ENCODE assay signal across 17 cellular contexts in genomic region chr19:46730595-46730994, GRCh38. TPM values are rescaled to one million over a fixed set of nuclear protein-coding genes. Genes with fewer than 3 reads are reported as not detected.
DNase-seq lines count a peak whose midpoint lies in the region; ATAC-seq, FAIRE-seq and TF ChIP-seq lines count a peak whose summit lies in the region.
"Had no signal": no experiment of that assay in that cellular context is flagged by ENCODE, and none has a peak within 500 bp of the region (broad histone marks: within the 10 kb centered on the region; RNA-seq: fewer than 3 reads in every experiment).

No MANE protein-coding gene starts in this region.

- TF ChIP-seq RAD21 in K562 (CRISPR knock-in tag; conservative IDR thresholded peaks at IDR 0.05 in 1 of 2, IDR thresholded peaks at IDR 0.05 in 1 of 2) = no peak

- no peaks in the 10 kb centered on the region for H3K9me3 Mint-ChIP-seq in activated T-cell treated with anti-CD3 and anti-CD28 coated beads, Interleukin-2, amount 50 U/mL, for 24 hours
- H3K9me3 Mint-ChIP-seq in activated T-cell treated with anti-CD3 and anti-CD28 coated beads, Interleukin-2, amount 50 U/mL, for 72 hours = no peaks in the 10 kb centered on the region
- H3K9me3 Mint-ChIP-seq in nephron progenitor cell = no peaks in the 10 kb centered on the region
- H3K9me3 Mint-ChIP-seq: T-helper 1 cell treated with Interleukin-12 subunit alpha and Interleukin-12 subunit beta and Interleukin-4 antibody, amounts not matched to agents 30 μg/mL and 1 μg/mL, for 36 hours had no signal

- peaks cover 98% of the 10 kb centered on the region for H3K36me3 ChIP-seq in K562 (ENCODE audit: control insufficient read depth, insufficient read depth, low read length)

- H3K9ac ChIP-seq in K562 (ENCODE audit: insufficient read depth in 1 of 2, low read depth in 2 of 2, low read length in 2 of 2) = peak overlapping the region; percentile 13 to 67; a peak in 3 of 4 replicates

- no peak overlapping the region for H2AFZ ChIP-seq in K562 (ENCODE audit: low read depth, low read length)

- in situ Hi-C loops in K562 (cut with MboI) = no loop called here

- TF ChIP-seq CTCF in K562 (IDR thresholded peaks at IDR 0.05 in 2 of 3, conservative IDR thresholded peaks at IDR 0.05 in 1 of 3; ENCODE audit: insufficient read depth in 2 of 3, low read depth in 1 of 3, low read length in 3 of 3) = no peak
- no peak for TF ChIP-seq CTCF in nephron progenitor cell (IDR thresholded peaks at IDR 0.05)

- no peak for TF ChIP-seq POLR2A in K562 (conservative IDR thresholded peaks at IDR 0.05)

- peaks cover 26 to 65% of the 10 kb centered on the region in 2 experiments for H3K4me1 ChIP-seq in K562 (replicated peaks in 1 of 2; ENCODE audit: control insufficient read depth in 2 of 2, insufficient read depth in 2 of 2, low read length in 2 of 2)

- peaks cover 8% of the 10 kb centered on the region for H3K9me1 ChIP-seq in K562 (ENCODE audit: control insufficient read depth, insufficient read depth, low read length)

- no peak for FAIRE-seq in K562 (lab: Jason Lieb, UNC)
- FAIRE-seq: H1 had no signal

- intact Hi-C loops in K562 (cut with micrococcal nuclease) = no loop called here

- no TSS peak for BruUV-seq in K562 (replicated peaks; lab: Mats Ljungman, UMichigan)

- peaks cover 90% of the 10 kb centered on the region for H3K36me3 Mint-ChIP-seq in activated T-cell treated with anti-CD3 and anti-CD28 coated beads, Interleukin-2, amount 50 U/mL, for 24 hours (ENCODE audit: low read depth)
- peaks cover 10 to 33% of the 10 kb centered on the region in 2 donors for H3K36me3 Mint-ChIP-seq in activated T-cell treated with anti-CD3 and anti-CD28 coated beads, Interleukin-2, amount 50 U/mL, for 72 hours (ENCODE audit: insufficient read depth in 2 of 2)
- H3K36me3 Mint-ChIP-seq in nephron progenitor cell (ENCODE audit: low read depth) = peaks cover 52% of the 10 kb centered on the region

- peaks cover 37% of the 10 kb centered on the region for H4K20me1 ChIP-seq in K562 (replicated peaks; ENCODE audit: control insufficient read depth, insufficient read depth, low read length)

- no peak for TF ChIP-seq EP300 in K562 (IDR thresholded peaks at IDR 0.05; ENCODE audit: low read length)

- no peak for ATAC-seq in activated T-cell treated with anti-CD3 and anti-CD28 coated beads, Interleukin-2, amount 50 U/mL, for 72 hours (replicated peaks in 1 of 2)
- ATAC-seq in K562 = no peak
- no peak for ATAC-seq in HG03108 (IDR thresholded peaks at IDR 0.05; ENCODE audit: unreplicated experiment)
- ATAC-seq in GM18511 (IDR thresholded peaks at IDR 0.05; ENCODE audit: unreplicated experiment) = no peak
- ATAC-seq: activated CD8-positive, alpha-beta memory T cell treated with anti-CD3 and anti-CD28 coated beads, Interleukin-2, amount 10 ng/mL, durations not matched to agents 7 days and 5 days had no signal

- no peak overlapping the region for H3K4me3 Mint-ChIP-seq in activated T-cell treated with anti-CD3 and anti-CD28 coated beads, Interleukin-2, amount 50 U/mL, for 24 hours
- H3K4me3 Mint-ChIP-seq in activated T-cell treated with anti-CD3 and anti-CD28 coated beads, Interleukin-2, amount 50 U/mL, for 72 hours = no peak overlapping the region
- no peak overlapping the region for H3K4me3 Mint-ChIP-seq in nephron progenitor cell
- H3K4me3 Mint-ChIP-seq: activated CD8-positive, alpha-beta memory T cell treated with anti-CD3 and anti-CD28 coated beads, Interleukin-2, amount 10 ng/mL, durations not matched to agents 7 days and 5 days; T-helper 1 cell treated with Interleukin-12 subunit alpha and Interleukin-12 subunit beta and Interleukin-4 antibody, amounts not matched to agents 30 μg/mL and 1 μg/mL, for 36 hours had no signal

- H3K9me3 ChIP-seq in K562 (replicated peaks; ENCODE audit: control insufficient read depth, insufficient read depth, low read depth, low read length) = no peaks in the 10 kb centered on the region
- H3K9me3 ChIP-seq: upper lobe of left lung had no signal

- H3K27ac Mint-ChIP-seq in activated T-cell treated with anti-CD3 and anti-CD28 coated beads, Interleukin-2, amount 50 U/mL, for 24 hours = peak overlapping the region; percentile 51
- H3K27ac Mint-ChIP-seq in activated T-cell treated with anti-CD3 and anti-CD28 coated beads, Interleukin-2, amount 50 U/mL, for 72 hours = no peak overlapping the region
- peak overlapping the region; percentile 97 for H3K27ac Mint-ChIP-seq in nephron progenitor cell

- no peak overlapping the region for H3K4me2 ChIP-seq in K562 (ENCODE audit: insufficient read depth, low read length)

- peaks cover 66% of the 10 kb centered on the region for H3K79me2 ChIP-seq in K562 (ENCODE audit: control insufficient read depth, insufficient read depth, low read length)

- no peak overlapping the region for H3K4me3 ChIP-seq in K562

- WGBS in K562 (ENCODE audit: insufficient coverage, low coverage, missing lambda C conversion rate) = 93% methylated on average over 12 of the region's 14 CpGs

- peak overlapping the region; percentile 75 for H3K27ac ChIP-seq in K562 (ENCODE audit: extremely low read depth, low read depth, low read length)

- POLR2A ChIA-PET in K562 (lab: Yijun Ruan, JAX) = interaction anchor here (0.6 to 2.0 kb wide), 10 partner anchors 9 to 397 kb away, joined by 3 to 12 read pairs (median 4); no protein-coding TSS in a partner anchor

- peaks cover 24% of the 10 kb centered on the region for H3K4me1 Mint-ChIP-seq in activated T-cell treated with anti-CD3 and anti-CD28 coated beads, Interleukin-2, amount 50 U/mL, for 24 hours (ENCODE audit: low read depth)
- H3K4me1 Mint-ChIP-seq in activated T-cell treated with anti-CD3 and anti-CD28 coated beads, Interleukin-2, amount 50 U/mL, for 72 hours (ENCODE audit: low read depth) = peaks cover 32% of the 10 kb centered on the region
- H3K4me1 Mint-ChIP-seq in nephron progenitor cell = peaks cover 32% of the 10 kb centered on the region

- H3K27me3 Mint-ChIP-seq in activated T-cell treated with anti-CD3 and anti-CD28 coated beads, Interleukin-2, amount 50 U/mL, for 24 hours = no peaks in the 10 kb centered on the region
- no peaks in the 10 kb centered on the region for H3K27me3 Mint-ChIP-seq in activated T-cell treated with anti-CD3 and anti-CD28 coated beads, Interleukin-2, amount 50 U/mL, for 72 hours (ENCODE audit: low read depth)
- no peaks in the 10 kb centered on the region for H3K27me3 Mint-ChIP-seq in nephron progenitor cell (ENCODE audit: low read depth, poor library complexity)
- H3K27me3 Mint-ChIP-seq: activated CD8-positive, alpha-beta memory T cell treated with anti-CD3 and anti-CD28 coated beads, Interleukin-2, amount 10 ng/mL, durations not matched to agents 7 days and 5 days had no signal

- no peak for DNase-seq in activated T-cell treated with anti-CD3 and anti-CD28 coated beads, Interleukin-2, amount 50 U/mL, for 24 hours
- no peak for DNase-seq in activated T-cell treated with anti-CD3 and anti-CD28 coated beads, Interleukin-2, amount 50 U/mL, for 72 hours
- DNase-seq in K562 (ENCODE audit: extremely low read depth in 1 of 4, low spot score in 3 of 4) (no peak), nephron progenitor cell (no peak), cortex of kidney (lab: John Stamatoyannopoulos, UW) (no peak), NCI-H524 treated with DMSO at 0.1 percent for 48 hours (lab: John Stamatoyannopoulos, UW) (no peak)
- DNase-seq: activated CD4-positive, CD25-positive, alpha-beta regulatory T cell; activated CD8-positive, alpha-beta memory T cell treated with anti-CD3 and anti-CD28 coated beads, Interleukin-2, amount 10 ng/mL, durations not matched to agents 7 days and 5 days; kidney glomerular epithelial cell; NCI-H1436 treated with DMSO at 0.1 percent for 48 hours; SHP77; stimulated activated CD4-positive, alpha-beta T cell treated with anti-CD3 and anti-CD28 coated beads, Interleukin-4, amount 100 ng/mL, for 4 hours had no signal

- no peaks in the 10 kb centered on the region for H3K27me3 ChIP-seq in K562 (ENCODE audit: control insufficient read depth in 2 of 2, insufficient read depth in 2 of 2, low read length in 2 of 2)
- H3K27me3 ChIP-seq: upper lobe of left lung had no signal

- CTCF ChIA-PET in K562 (lab: Yijun Ruan, JAX; ENCODE audit: low intra/inter-chr PET ratio) = no interaction called here

RNA-seq across cellular contexts. Expression of gene PRKD2, which starts 13.7 kb away (rescaled TPM):
- total RNA-seq in activated T-cell treated with anti-CD3 and anti-CD28 coated beads, Interleukin-2, amount 50 U/mL, for 72 hours = 10 to 100 TPM; 82.0 to 92.9 TPM
- total RNA-seq in K562 (2011; cell fraction: chromatin; rRNA removed; ENCODE audit: low replicate concordance) = 31.5 and 62.0 TPM in 2 replicates
- total RNA-seq in K562 (2011; cell fraction: nucleolus; rRNA removed) = 35.2 and 35.7 TPM in 2 replicates
- 32.3 and 33.7 TPM in 2 replicates for total RNA-seq in K562 (2011; cell fraction: nucleoplasm; rRNA removed)
- total RNA-seq in K562 (2014; rRNA removed) (29.2 and 35.1 TPM in 2 replicates), K562 (2014; rRNA removed; fragmentation: Illumina TruSeq; extraction: Trizol) (9.9 and 15.0 TPM in 2 replicates), K562 (2015; rRNA removed; fragmentation: Illumina TruSeq; extraction: Trizol) (14.9 and 19.0 TPM in 2 replicates), K562 (2021) (57.3 and 60.0 TPM in 2 replicates)
- polyA plus RNA-seq in K562 (2011; rRNA removed) (11.0 and 11.1 TPM in 2 replicates), K562 (2014; fragmentation: Illumina TruSeq; extraction: Trizol) (23.8 and 34.1 TPM in 2 replicates), K562 (2014; fragmentation: Nextera tagmentation; extraction: Ambion mirVana) (1 to 10 TPM; 1.8 to 4.9 TPM), K562 (2014; rRNA removed) (21.1 and 22.4 TPM in 2 replicates)
- 11.6 and 24.2 TPM in 2 replicates for polyA plus RNA-seq in K562 (2011; cell fraction: cytosol; rRNA removed)
- 22.8 and 41.1 TPM in 2 replicates for polyA plus RNA-seq in K562 (2011; cell fraction: nucleus; rRNA removed)
- 36.8 and 42.8 TPM in 2 replicates for polyA plus RNA-seq in K562 (2012)
- 10.5 and 13.4 TPM in 2 replicates for polyA minus RNA-seq in K562 (2011; rRNA and poly(A)+ RNA removed)
- polyA minus RNA-seq in K562 (2011; cell fraction: cytosol; rRNA and poly(A)+ RNA removed) = 26.9 and 30.1 TPM in 2 replicates
- polyA minus RNA-seq in K562 (2011; cell fraction: nucleus; rRNA and poly(A)+ RNA removed) = 9.0 and 10.6 TPM in 2 replicates

RNA-seq across cellular contexts. Expression of gene FKRP, which starts 15.3 kb away (rescaled TPM):
- total RNA-seq in activated T-cell treated with anti-CD3 and anti-CD28 coated beads, Interleukin-2, amount 50 U/mL, for 72 hours = 10 to 100 TPM; 15.1 to 18.0 TPM
- 36.3 and 57.4 TPM in 2 replicates for total RNA-seq in K562 (2011; cell fraction: chromatin; rRNA removed; ENCODE audit: low replicate concordance)
- 33.4 and 35.1 TPM in 2 replicates for total RNA-seq in K562 (2011; cell fraction: nucleolus; rRNA removed)
- total RNA-seq in K562 (2011; cell fraction: nucleoplasm; rRNA removed) = 38.6 TPM in 2 replicates
- total RNA-seq in K562 (2014; rRNA removed) (8.2 and 11.3 TPM in 2 replicates), K562 (2014; rRNA removed; fragmentation: Illumina TruSeq; extraction: Trizol) (4.9 and 5.0 TPM in 2 replicates), K562 (2015; rRNA removed; fragmentation: Illumina TruSeq; extraction: Trizol) (7.3 and 7.6 TPM in 2 replicates), K562 (2021) (11.2 and 14.9 TPM in 2 replicates)
- polyA plus RNA-seq in K562 (2011; rRNA removed) (3.7 and 5.4 TPM in 2 replicates), K562 (2014; fragmentation: Illumina TruSeq; extraction: Trizol) (6.5 and 10.2 TPM in 2 replicates), K562 (2014; fragmentation: Nextera tagmentation; extraction: Ambion mirVana) (1 to 10 TPM in 1 of 2 experiments, under 1 TPM in 1; 0.68 to 1.1 TPM), K562 (2014; rRNA removed) (15.2 and 16.1 TPM in 2 replicates)
- 4.9 and 11.1 TPM in 2 replicates for polyA plus RNA-seq in K562 (2011; cell fraction: cytosol; rRNA removed)
- 12.2 and 17.7 TPM in 2 replicates for polyA plus RNA-seq in K562 (2011; cell fraction: nucleus; rRNA removed)
- 14.0 and 18.1 TPM in 2 replicates for polyA plus RNA-seq in K562 (2012)
- polyA minus RNA-seq in K562 (2011; rRNA and poly(A)+ RNA removed) = 2.7 and 5.2 TPM in 2 replicates
- 3.1 and 6.5 TPM in 2 replicates for polyA minus RNA-seq in K562 (2011; cell fraction: cytosol; rRNA and poly(A)+ RNA removed)
- polyA minus RNA-seq in K562 (2011; cell fraction: nucleus; rRNA and poly(A)+ RNA removed) = 4.4 and 7.3 TPM in 2 replicates

RNA-seq across cellular contexts. Expression of gene STRN4, which starts 15.7 kb away (rescaled TPM):
- 10 to 100 TPM; 79.0 to 85.2 TPM for total RNA-seq in activated T-cell treated with anti-CD3 and anti-CD28 coated beads, Interleukin-2, amount 50 U/mL, for 72 hours
- 149 and 335 TPM in 2 replicates for total RNA-seq in K562 (2011; cell fraction: chromatin; rRNA removed; ENCODE audit: low replicate concordance)
- total RNA-seq in K562 (2011; cell fraction: nucleolus; rRNA removed) = 167 and 175 TPM in 2 replicates
- 137 and 163 TPM in 2 replicates for total RNA-seq in K562 (2011; cell fraction: nucleoplasm; rRNA removed)
- total RNA-seq in K562 (2014; rRNA removed) (66.9 and 71.0 TPM in 2 replicates), K562 (2014; rRNA removed; fragmentation: Illumina TruSeq; extraction: Trizol) (18.0 and 21.6 TPM in 2 replicates), K562 (2015; rRNA removed; fragmentation: Illumina TruSeq; extraction: Trizol) (36.9 and 39.2 TPM in 2 replicates), K562 (2021) (79.2 and 82.7 TPM in 2 replicates)
- polyA plus RNA-seq in K562 (2011; rRNA removed) (42.8 and 60.4 TPM in 2 replicates), K562 (2014; fragmentation: Illumina TruSeq; extraction: Trizol) (34.8 and 63.9 TPM in 2 replicates), K562 (2014; fragmentation: Nextera tagmentation; extraction: Ambion mirVana) (1 to 10 TPM in 1 of 2 experiments, under 1 TPM in 1; 0.62 to 1.7 TPM), K562 (2014; rRNA removed) (81.4 and 83.7 TPM in 2 replicates)
- 74.0 and 145 TPM in 2 replicates for polyA plus RNA-seq in K562 (2011; cell fraction: cytosol; rRNA removed)
- 204 and 318 TPM in 2 replicates for polyA plus RNA-seq in K562 (2011; cell fraction: nucleus; rRNA removed)
- polyA plus RNA-seq in K562 (2012) = 52.1 and 70.7 TPM in 2 replicates
- polyA minus RNA-seq in K562 (2011; rRNA and poly(A)+ RNA removed) = 37.1 and 38.4 TPM in 2 replicates
- polyA minus RNA-seq in K562 (2011; cell fraction: cytosol; rRNA and poly(A)+ RNA removed) = 49.1 and 68.4 TPM in 2 replicates
- 61.9 and 64.6 TPM in 2 replicates for polyA minus RNA-seq in K562 (2011; cell fraction: nucleus; rRNA and poly(A)+ RNA removed)

RNA-seq across cellular contexts. Expression of gene SLC1A5, which starts 57.8 kb away (rescaled TPM):
- 100 to 1,000 TPM; 364 to 374 TPM for total RNA-seq in activated T-cell treated with anti-CD3 and anti-CD28 coated beads, Interleukin-2, amount 50 U/mL, for 72 hours
- total RNA-seq in K562 (2011; cell fraction: chromatin; rRNA removed; ENCODE audit: low replicate concordance) = 143 and 394 TPM in 2 replicates
- total RNA-seq in K562 (2011; cell fraction: nucleolus; rRNA removed) = 510 and 601 TPM in 2 replicates
- 377 and 409 TPM in 2 replicates for total RNA-seq in K562 (2011; cell fraction: nucleoplasm; rRNA removed)
- total RNA-seq in K562 (2014; rRNA removed) (257 and 266 TPM in 2 replicates), K562 (2014; rRNA removed; fragmentation: Illumina TruSeq; extraction: Trizol) (77.5 and 94.9 TPM in 2 replicates), K562 (2015; rRNA removed; fragmentation: Illumina TruSeq; extraction: Trizol) (113 and 122 TPM in 2 replicates), K562 (2021) (398 and 417 TPM in 2 replicates)
- polyA plus RNA-seq in K562 (2011; rRNA removed) (134 and 227 TPM in 2 replicates), K562 (2014; fragmentation: Illumina TruSeq; extraction: Trizol) (250 and 336 TPM in 2 replicates), K562 (2014; fragmentation: Nextera tagmentation; extraction: Ambion mirVana) (10 to 100 TPM; 31.2 to 42.0 TPM), K562 (2014; rRNA removed) (169 and 256 TPM in 2 replicates)
- 233 and 332 TPM in 2 replicates for polyA plus RNA-seq in K562 (2011; cell fraction: cytosol; rRNA removed)
- polyA plus RNA-seq in K562 (2011; cell fraction: nucleus; rRNA removed) = 141 and 179 TPM in 2 replicates
- 221 and 421 TPM in 2 replicates for polyA plus RNA-seq in K562 (2012)
- 150 and 164 TPM in 2 replicates for polyA minus RNA-seq in K562 (2011; rRNA and poly(A)+ RNA removed)
- polyA minus RNA-seq in K562 (2011; cell fraction: cytosol; rRNA and poly(A)+ RNA removed) = 145 and 162 TPM in 2 replicates
- 58.6 and 64.8 TPM in 2 replicates for polyA minus RNA-seq in K562 (2011; cell fraction: nucleus; rRNA and poly(A)+ RNA removed)
